ENCODE assay signal across 8 cellular contexts in the genomic region with DNA sequence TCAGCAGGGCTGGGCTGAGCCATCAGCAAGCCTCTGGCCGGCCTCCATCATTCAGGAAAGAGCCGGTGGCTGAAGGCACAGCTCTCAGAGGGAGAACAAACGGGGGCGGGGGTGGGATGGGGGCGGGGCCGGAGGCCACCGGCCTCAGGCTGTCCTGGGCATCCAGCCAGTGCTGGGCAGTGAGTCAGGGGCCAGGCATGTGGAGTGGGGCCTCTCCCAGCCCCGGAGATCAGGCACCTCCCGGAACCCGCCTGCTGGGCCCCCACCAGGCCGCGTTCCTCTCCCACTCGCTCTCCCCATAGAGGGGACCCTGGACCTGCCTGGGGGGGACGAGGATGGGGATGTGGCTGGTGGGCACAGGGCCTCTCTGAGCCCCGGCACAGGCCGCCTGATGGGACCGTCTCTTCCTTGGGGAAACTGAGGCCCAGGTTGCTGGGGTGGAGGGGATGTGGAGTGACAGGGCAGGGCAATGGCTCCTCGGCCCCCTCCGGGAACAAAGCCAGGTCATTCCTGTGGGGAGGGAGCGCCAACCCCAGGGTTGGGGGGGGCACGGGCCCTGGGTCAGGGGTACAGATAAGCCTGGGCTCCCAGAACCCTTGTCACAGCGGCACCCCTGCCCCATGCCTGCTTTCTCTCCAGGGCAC. TPM values are rescaled to one million over a fixed set of nuclear protein-coding genes. Genes with fewer than 3 reads are reported as not detected.
DNase-seq lines count a peak whose midpoint lies in the region; ATAC-seq, FAIRE-seq and TF ChIP-seq lines count a peak whose summit lies in the region.

No MANE protein-coding gene starts in this region.

- H3K27ac ChIP-seq in body of pancreas (peak overlapping the region; percentile 82 to 96 (median 88)), small intestine (ENCODE audit: low read depth in 1 of 2, low read length in 1 of 2) (peak overlapping the region; percentile 1 to 94)

- DNase-seq in AG04449 (ENCODE audit: low read depth, low spot score), result peak; percentile 59
- peak; percentile 51 for DNase-seq in HuH-7 (ENCODE audit: low spot score)
- DNase-seq in body of pancreas, result peak; percentile 80 to 94 (median 88)
- DNase-seq in small intestine, result peak; percentile 40
- DNase-seq in stimulated activated CD4-positive, alpha-beta T cell treated with anti-CD3 and anti-CD28 coated beads, Interleukin-4, amount 100 ng/mL, for 1 hour, result no peak
- DNase-seq in NCI-H1694 treated with DMSO at 0.1 percent for 48 hours (lab: John Stamatoyannopoulos, UW), result no peak
- DNase-seq in stimulated activated CD4-positive, alpha-beta T cell treated with anti-CD3 and anti-CD28 coated beads, Interleukin-4, amount 100 ng/mL, for 4 hours, result no peak

- H3K4me3 ChIP-seq in AG04449 (ENCODE audit: low read depth, low read length) (peak overlapping the region; percentile 29), body of pancreas (no peak overlapping the region), iPS-18c (ENCODE audit: insufficient read depth, low read depth, low read length) (0 out of 2 replicates have a peak overlapping the region, but pooled peaks have one; percentile 4), small intestine (ENCODE audit: low read depth in 1 of 2, low read length in 2 of 2) (no peak overlapping the region)

- H3K27me3 ChIP-seq in body of pancreas, result no peaks in the 10 kb centered on the region
- H3K27me3 ChIP-seq in small intestine (ENCODE audit: control insufficient read depth in 2 of 2, insufficient read depth in 2 of 2, low read length in 2 of 2), result no peaks in the 10 kb centered on the region

- TF ChIP-seq CTCF in AG04449 (IDR thresholded peaks at IDR 0.05; ENCODE audit: insufficient read depth, low read length, missing control alignments), result no peak
- TF ChIP-seq CTCF in body of pancreas (IDR thresholded peaks at IDR 0.05), result no peak

- H3K9me3 ChIP-seq in body of pancreas (no peaks in the 10 kb centered on the region), iPS-18c (ENCODE audit: control insufficient read depth, insufficient read depth, low read length) (no peaks in the 10 kb centered on the region), small intestine (ENCODE audit: control insufficient read depth, low read depth) (no peaks in the 10 kb centered on the region)

- peaks cover 59% of the 10 kb centered on the region for H3K4me1 ChIP-seq in body of pancreas
- H3K4me1 ChIP-seq in small intestine (ENCODE audit: control insufficient read depth in 2 of 2, insufficient read depth in 1 of 2, low read depth in 1 of 2, low read length in 1 of 2), result peaks cover 0 to 3% of the 10 kb centered on the region in 2 donors

- no peak for TF ChIP-seq POLR2A in body of pancreas (IDR thresholded peaks at IDR 0.05)

- CTCF ChIA-PET in AG04449 (lab: Yijun Ruan, JAX), result interaction anchor here (1.2 to 7.9 kb wide), 3 partner anchors 17 to 63 kb away, joined by 4 to 119 read pairs (median 15); no protein-coding TSS in a partner anchor

- intact Hi-C loops in body of pancreas (cut with DNase I), result no loop called here

- POLR2A ChIA-PET in AG04449 (lab: Yijun Ruan, JAX), result interaction anchor here (1.0 kb wide), 1 partner anchor 55 kb away, joined by 4 read pairs; a partner anchor contains a TSS

- ATAC-seq in body of pancreas, result peak; percentile 78

- WGBS in body of pancreas, 2 donors, result 34% methylated on average over 15 of the region's 22 CpGs; no CpG with 5 or more reads in 1 of the 2 donors
- whole genome bisulfite sequencing in small intestine, 3 donors, result 22 to 30% (median 27%) methylated on average over 17 to 22 of the region's 22 CpGs

- no peak for FAIRE-seq in small intestine (lab: Jason Lieb, UNC)

- H3K36me3 ChIP-seq in body of pancreas (replicated peaks in 1 of 2; ENCODE audit: insufficient read depth in 1 of 2, low read depth in 2 of 2) (no peaks in the 10 kb centered on the region), small intestine (ENCODE audit: control insufficient read depth in 2 of 2, insufficient read depth in 2 of 2, low read length in 2 of 2) (no peaks in the 10 kb centered on the region)

RNA-seq across cellular contexts. Expression of a gene that starts 12.9 kb away (rescaled TPM):
- 1 to 10 TPM; 1.8 to 6.9 TPM for total RNA-seq in body of pancreas
- 10 to 100 TPM in 1 of 3 donors, under 1 TPM in 2; 0.27 to 10.9 (median 0.45) TPM for polyA plus RNA-seq in small intestine

RNA-seq across cellular contexts. Expression of a gene that starts 53.4 kb away (rescaled TPM):
- 100 to 1,000 TPM in 1 of 2 donors, 10 to 100 TPM in 1; 18.9 to 105 TPM for total RNA-seq in body of pancreas
- 10 to 100 TPM in 2 of 3 donors, 1 to 10 TPM in 1; 6.0 to 38.2 (median 24.0) TPM for polyA plus RNA-seq in small intestine

RNA-seq across cellular contexts. Expression of a gene that starts 54.7 kb away (rescaled TPM):
- 100 to 1,000 TPM; 133 to 165 TPM for total RNA-seq in body of pancreas
- 10 to 100 TPM; 10.7 to 83.6 (median 51.3) TPM for polyA plus RNA-seq in small intestine

Comparison
In these comparisons a context has a peak if more than half of its experiments do, and no peak if none do; other contexts are left out.
1. DNase-seq: peak in AG04449 (single experiment), HuH-7 (single experiment), body of pancreas (4 of 4) and small intestine (single experiment); none in stimulated activated CD4-positive, alpha-beta T cell treated with anti-CD3 and anti-CD28 coated beads, Interleukin-4, amount 100 ng/mL, for 1 hour (single experiment), NCI-H1694 treated with DMSO at 0.1 percent for 48 hours (single experiment) and stimulated activated CD4-positive, alpha-beta T cell treated with anti-CD3 and anti-CD28 coated beads, Interleukin-4, amount 100 ng/mL, for 4 hours (0 of 2).
2. H3K4me3 ChIP-seq: peak in AG04449 (single experiment) and iPS-18c (single experiment); none in body of pancreas (0 of 2) and small intestine (0 of 2).